Comparison of ENCODE assay signal across 15 cellular contexts in the genomic region with DNA sequence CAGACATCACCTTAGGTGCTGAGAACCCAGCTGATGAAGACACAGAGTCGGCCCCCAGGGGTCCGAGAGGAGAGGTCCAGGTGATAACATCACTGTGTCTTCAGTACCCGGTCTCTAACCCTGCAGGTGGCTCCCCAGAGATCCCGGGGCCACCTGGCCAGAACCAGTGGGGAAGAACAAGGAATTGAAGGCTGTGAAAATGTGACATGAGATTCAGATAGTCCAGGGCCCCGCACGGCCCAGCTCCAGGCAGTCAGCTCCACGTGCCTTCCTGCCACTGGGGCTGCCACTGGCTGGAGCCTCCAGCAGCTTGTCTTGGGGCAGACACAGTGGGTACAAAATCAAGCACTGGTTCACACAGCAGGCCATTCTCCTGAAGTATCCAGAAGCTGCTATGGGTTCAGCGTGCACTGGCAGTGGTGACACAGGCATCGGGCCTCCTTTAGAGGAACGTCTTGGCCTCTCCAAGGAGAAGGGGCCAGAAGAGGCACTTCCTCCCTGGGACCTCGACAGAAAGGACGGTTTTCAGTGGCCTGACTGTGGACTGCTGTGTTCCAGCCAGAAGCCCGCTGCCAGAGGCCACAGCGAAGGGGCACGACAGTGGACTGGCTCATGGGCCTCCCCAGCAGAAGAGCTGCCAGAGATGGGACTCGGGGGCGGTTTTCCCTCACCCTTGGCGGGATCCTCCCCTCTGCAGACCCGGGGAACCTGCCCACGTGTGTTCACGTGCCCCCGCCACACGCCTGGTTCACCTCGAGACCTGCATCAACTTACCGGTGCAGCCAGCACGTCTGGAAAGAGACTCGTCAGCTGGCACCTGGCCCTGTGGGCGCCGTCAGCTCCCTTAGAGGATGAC.
A peak's percentile ranks its signal among the peaks of the same experiment; 100 is the strongest.
DNase-seq lines count a peak whose midpoint lies in the region; ATAC-seq and TF ChIP-seq lines count a peak whose summit lies in the region.
"Had no signal": no experiment of that assay in that cellular context is flagged by ENCODE, and none has a peak within 500 bp of the region (broad histone marks: within the 10 kb centered on the region; RNA-seq: fewer than 3 reads in every experiment).

No MANE protein-coding gene starts in this region.

- no peak for ATAC-seq in foreskin keratinocyte
- ATAC-seq: activated naive CD4-positive, alpha-beta T cell treated with anti-CD3 and anti-CD28 coated beads, Interleukin-2, amount 50 U/mL, for 72 hours; GM12878; natural killer cell had no signal

- H3K27ac Mint-ChIP-seq in nephron (peak overlapping the region; percentile 24 to 85 (median 76)), immature natural killer cell (peak overlapping the region in 1 of 6 donors; percentile 17)
- H3K27ac Mint-ChIP-seq: activated B cell treated with CpG ODN at 0.5 μM for 24 hours, natural killer cell had no signal

- peaks cover 15% of the 10 kb centered on the region for H3K4me1 ChIP-seq in SJCRH30
- H3K4me1 ChIP-seq in esophagus squamous epithelium, result peaks cover 25 to 82% (median 33%) of the 10 kb centered on the region in 3 donors
- H3K4me1 ChIP-seq in suprapubic skin, result peaks cover 43% of the 10 kb centered on the region
- H3K4me1 ChIP-seq in OCI-LY7 (ENCODE audit: insufficient read depth, low read length, poor library complexity, severe bottlenecking), result peaks cover 29% of the 10 kb centered on the region
- no peaks in the 10 kb centered on the region for H3K4me1 ChIP-seq in foreskin keratinocyte

- 73 to 81% methylated on average over 5 to 15 of the region's 29 CpGs for whole genome bisulfite sequencing in esophagus squamous epithelium, 2 donors
- 88% methylated on average over 20 of the region's 29 CpGs for WGBS in suprapubic skin

- H3K79me2 ChIP-seq in OCI-LY7 (ENCODE audit: insufficient read depth, low read depth, low read length), result no peaks in the 10 kb centered on the region

- H3K9me3 Mint-ChIP-seq in nephron (no peaks in the 10 kb centered on the region), immature natural killer cell (no peaks in the 10 kb centered on the region)
- H3K9me3 Mint-ChIP-seq: activated B cell treated with CpG ODN at 0.5 μM for 24 hours; activated naive CD4-positive, alpha-beta T cell treated with anti-CD3 and anti-CD28 coated beads, Interleukin-2, amount 50 U/mL, for 72 hours; natural killer cell had no signal

- POLR2A ChIA-PET in OCI-LY7 (lab: Charles Lee), result no interaction called here

- no peak overlapping the region for H2AFZ ChIP-seq in OCI-LY7 (ENCODE audit: low read length)

- CTCF ChIA-PET in OCI-LY7 (lab: Charles Lee; ENCODE audit: unreplicated experiment), result no interaction called here

- H3K4me1 Mint-ChIP-seq in nephron, result peaks cover 78% of the 10 kb centered on the region
- peaks cover 56 to 71% of the 10 kb centered on the region in 2 donors for H3K4me1 Mint-ChIP-seq in immature natural killer cell

- DNase-seq in SJCRH30 (no peak), esophagus squamous epithelium (lab: John Stamatoyannopoulos, UW) (no peak), suprapubic skin (ENCODE audit: low spot score in 2 of 2) (peak; percentile 47 to 75), OCI-LY7 (ENCODE audit: low spot score) (no peak), immature natural killer cell (no peak), foreskin keratinocyte (no peak)
- DNase-seq: activated B cell treated with CpG ODN at 0.5 μM for 24 hours; central memory CD4-positive, alpha-beta T cell; kidney glomerular epithelial cell; natural killer cell; NCI-H187 had no signal

- no peak for TF ChIP-seq EP300 in suprapubic skin (IDR thresholded peaks at IDR 0.05)

- peaks cover 10% of the 10 kb centered on the region for H4K20me1 ChIP-seq in OCI-LY7 (ENCODE audit: insufficient read depth, low read length)

- no peaks in the 10 kb centered on the region for H3K27me3 Mint-ChIP-seq in nephron (ENCODE audit: low read depth)
- peaks cover 0 to 1% (median 0%) of the 10 kb centered on the region in 3 donors for H3K27me3 Mint-ChIP-seq in immature natural killer cell (ENCODE audit: low read depth in 3 of 3)

- H3K9me3 ChIP-seq in SJCRH30 (replicated peaks), result no peaks in the 10 kb centered on the region
- no peaks in the 10 kb centered on the region for H3K9me3 ChIP-seq in esophagus squamous epithelium
- no peaks in the 10 kb centered on the region for H3K9me3 ChIP-seq in suprapubic skin
- H3K9me3 ChIP-seq in OCI-LY7 (ENCODE audit: low read length), result no peaks in the 10 kb centered on the region

- no peak overlapping the region for H3K4me2 ChIP-seq in OCI-LY7 (ENCODE audit: low read length)

- H3K4me3 Mint-ChIP-seq in nephron (no peak overlapping the region), immature natural killer cell (no peak overlapping the region)
- H3K4me3 Mint-ChIP-seq: activated B cell treated with CpG ODN at 0.5 μM for 24 hours, natural killer cell had no signal

- peak overlapping the region; percentile 46 for H3K27ac ChIP-seq in SJCRH30
- peak overlapping the region in 3 of 4 donors; percentile 59 to 66 (median 66) for H3K27ac ChIP-seq in esophagus squamous epithelium
- no peak overlapping the region for H3K27ac ChIP-seq in suprapubic skin
- no peak overlapping the region for H3K27ac ChIP-seq in OCI-LY7 (ENCODE audit: low read depth, low read length, poor library complexity, severe bottlenecking)
- H3K27ac ChIP-seq in foreskin keratinocyte, result no peak overlapping the region
- H3K27ac ChIP-seq: C4-2B had no signal

- H3K36me3 Mint-ChIP-seq in nephron (ENCODE audit: low read depth), result no peaks in the 10 kb centered on the region
- peaks cover 3 to 27% (median 13%) of the 10 kb centered on the region in 3 donors for H3K36me3 Mint-ChIP-seq in immature natural killer cell
- H3K36me3 Mint-ChIP-seq: natural killer cell had no signal

- TF ChIP-seq CTCF in esophagus squamous epithelium (IDR thresholded peaks at IDR 0.05) (no peak), nephron (IDR thresholded peaks at IDR 0.05; ENCODE audit: unreplicated experiment in 3 of 3) (no peak), suprapubic skin (IDR thresholded peaks at IDR 0.05) (no peak), OCI-LY7 (conservative IDR thresholded peaks at IDR 0.05; ENCODE audit: low read length) (no peak), foreskin keratinocyte (conservative IDR thresholded peaks at IDR 0.05) (no peak)

- H3K27me3 ChIP-seq in SJCRH30 (no peaks in the 10 kb centered on the region), esophagus squamous epithelium (no peaks in the 10 kb centered on the region), suprapubic skin (no peaks in the 10 kb centered on the region), foreskin keratinocyte (no peaks in the 10 kb centered on the region)

- intact Hi-C loops in esophagus squamous epithelium (cut with DNase I) (no loop called here), OCI-LY7 (cut with micrococcal nuclease; ENCODE audit: unreplicated experiment) (loop anchor here (5.0 to 10.0 kb wide), 2 partner anchors 106 to 147 kb away; no protein-coding TSS in a partner anchor)

- TF ChIP-seq POLR2A in esophagus squamous epithelium (IDR thresholded peaks at IDR 0.05), result no peak
- TF ChIP-seq POLR2A in suprapubic skin (IDR thresholded peaks at IDR 0.05), result no peak

- H3K4me3 ChIP-seq in SJCRH30, result no peak overlapping the region
- H3K4me3 ChIP-seq in esophagus squamous epithelium, result no peak overlapping the region
- no peak overlapping the region for H3K4me3 ChIP-seq in suprapubic skin
- no peak overlapping the region for H3K4me3 ChIP-seq in OCI-LY7 (ENCODE audit: low read depth, low read length, poor library complexity, severe bottlenecking)
- H3K4me3 ChIP-seq: GM12878 had no signal

- H3K9me2 ChIP-seq in OCI-LY7 (ENCODE audit: insufficient read depth, low read length), result no peaks in the 10 kb centered on the region

- BruUV-seq in OCI-LY7 (replicated peaks; lab: Mats Ljungman, UMichigan), result no TSS peak

- H3K36me3 ChIP-seq in SJCRH30 (no peaks in the 10 kb centered on the region), esophagus squamous epithelium (no peaks in the 10 kb centered on the region), suprapubic skin (no peaks in the 10 kb centered on the region), OCI-LY7 (ENCODE audit: insufficient read depth, low read length) (no peaks in the 10 kb centered on the region)

Comparison
In these comparisons a context has a peak if more than half of its experiments do, and no peak if none do; other contexts are left out.
1. DNase-seq: peak in suprapubic skin (2 of 2); none in SJCRH30 (0 of 2), esophagus squamous epithelium (single experiment), OCI-LY7 (single experiment), immature natural killer cell (0 of 3) and foreskin keratinocyte (0 of 2).
2. H3K27ac ChIP-seq: peak in SJCRH30 (single experiment) and esophagus squamous epithelium (3 of 4); none in suprapubic skin (single experiment), OCI-LY7 (single experiment) and foreskin keratinocyte (single experiment).